ENCODE assay signal across 1 cellular context in the genomic region with DNA sequence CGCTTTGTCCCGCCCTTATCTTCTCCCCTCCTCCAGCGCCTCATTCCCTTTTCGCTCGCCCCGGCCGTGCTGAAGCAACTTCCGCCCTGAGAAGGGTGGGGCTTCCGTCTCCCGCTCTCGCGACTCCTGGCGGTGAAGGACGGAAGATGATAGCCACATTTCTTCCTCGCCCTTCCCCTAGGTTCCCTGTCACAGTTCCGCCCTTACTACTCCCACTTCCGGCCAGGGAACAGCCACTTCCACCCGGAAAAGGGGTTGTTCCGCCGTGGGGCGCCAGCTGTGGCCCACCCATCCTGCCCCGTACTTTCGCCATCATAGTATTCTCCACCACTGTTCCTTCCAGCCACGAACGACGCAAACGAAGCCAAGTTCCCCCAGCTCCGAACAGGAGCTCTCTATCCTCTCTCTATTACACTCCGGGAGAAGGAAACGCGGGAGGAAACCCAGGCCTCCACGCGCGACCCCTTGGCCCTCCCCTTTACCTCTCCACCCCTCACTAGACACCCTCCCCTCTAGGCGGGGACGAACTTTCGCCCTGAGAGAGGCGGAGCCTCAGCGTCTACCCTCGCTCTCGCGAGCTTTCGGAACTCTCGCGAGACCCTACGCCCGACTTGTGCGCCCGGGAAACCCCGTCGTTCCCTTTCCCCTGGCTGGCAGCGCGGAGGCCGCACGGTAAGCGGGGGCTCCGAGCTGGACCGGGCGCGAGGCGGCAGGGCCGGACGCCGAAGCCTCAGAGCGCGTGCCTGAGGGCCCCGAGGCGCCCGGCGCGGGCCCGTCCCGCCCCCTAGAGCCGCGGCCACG.
TF ChIP-seq lines count a peak whose summit lies in the region.

A gene (plus strand): TSS at position 638 of the 801 bp plus-strand sequence. CDS start 520 bp downstream, outside the sequence.

TF ChIP-seq in HEK293, 187 proteins besides CTCF, POLR2A, EP300 and RAD21 (continued from another document and continues in another):
- TF ChIP-seq, protein P1, sequence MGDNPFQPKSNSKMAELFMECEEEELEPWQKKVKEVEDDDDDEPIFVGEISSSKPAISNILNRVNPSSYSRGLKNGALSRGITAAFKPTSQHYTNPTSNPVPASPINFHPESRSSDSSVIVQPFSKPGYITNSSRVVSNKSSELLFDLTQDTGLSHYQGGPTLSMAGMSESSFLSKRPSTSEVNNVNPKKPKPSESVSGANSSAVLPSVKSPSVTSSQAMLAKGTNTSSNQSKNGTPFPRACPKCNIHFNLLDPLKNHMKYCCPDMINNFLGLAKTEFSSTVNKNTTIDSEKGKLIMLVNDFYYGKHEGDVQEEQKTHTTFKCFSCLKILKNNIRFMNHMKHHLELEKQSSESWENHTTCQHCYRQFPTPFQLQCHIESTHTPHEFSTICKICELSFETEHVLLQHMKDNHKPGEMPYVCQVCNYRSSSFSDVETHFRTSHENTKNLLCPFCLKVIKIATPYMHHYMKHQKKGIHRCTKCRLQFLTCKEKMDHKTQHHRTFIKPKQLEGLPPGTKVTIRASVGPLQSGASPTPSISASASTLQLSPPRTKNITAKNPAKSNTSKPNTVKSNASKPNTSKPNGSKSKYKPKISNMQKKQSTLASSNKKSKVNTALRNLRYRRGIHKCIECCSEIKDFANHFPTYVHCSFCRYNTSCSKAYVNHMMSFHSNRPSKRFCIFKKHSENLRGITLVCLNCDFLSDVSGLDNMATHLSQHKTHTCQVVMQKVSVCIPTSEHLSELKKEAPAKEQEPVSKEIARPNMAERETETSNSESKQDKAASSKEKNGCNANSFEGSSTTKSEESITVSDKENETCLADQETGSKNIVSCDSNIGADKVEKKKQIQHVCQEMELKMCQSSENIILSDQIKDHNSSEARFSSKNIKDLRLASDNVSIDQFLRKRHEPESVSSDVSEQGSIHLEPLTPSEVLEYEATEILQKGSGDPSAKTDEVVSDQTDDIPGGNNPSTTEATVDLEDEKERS (tag by site-specific recombination; IDR thresholded peaks at IDR 0.05): no peak
- TF ChIP-seq SP3 (tag by site-specific recombination; IDR thresholded peaks at IDR 0.05) (peak; percentile 100), ZNF416 (tag by site-specific recombination; IDR thresholded peaks at IDR 0.05) (no peak), ZBTB1 (tag by site-specific recombination; IDR thresholded peaks at IDR 0.05) (no peak), ZNF214 (tag by site-specific recombination; IDR thresholded peaks at IDR 0.05; ENCODE audit: borderline replicate concordance) (no peak), ZNF157 (tag by site-specific recombination; IDR thresholded peaks at IDR 0.05) (no peak), ZNF549 (tag by site-specific recombination; IDR thresholded peaks at IDR 0.05) (no peak), ZXDB (tag by site-specific recombination; IDR thresholded peaks at IDR 0.05) (peak; percentile 100), ZSCAN16 (tag by site-specific recombination; IDR thresholded peaks at IDR 0.05) (peak; percentile 52; the same call in 1 of the 2 replicates), ZSCAN30 (tag by site-specific recombination; IDR thresholded peaks at IDR 0.05) (no peak; the same call in 1 of the 2 replicates), ZNF621 (tag by site-specific recombination; IDR thresholded peaks at IDR 0.05) (no peak), ZNF514 (tag by site-specific recombination; IDR thresholded peaks at IDR 0.05) (no peak), RBAK (tag by site-specific recombination; IDR thresholded peaks at IDR 0.05) (no peak), ZNF610 (tag by site-specific recombination; IDR thresholded peaks at IDR 0.05; ENCODE audit: borderline replicate concordance) (peak; percentile 56; the same call in 1 of the 2 replicates), OSR2 (tag by site-specific recombination; IDR thresholded peaks at IDR 0.05) (no peak), ZNF341 (tag by site-specific recombination; IDR thresholded peaks at IDR 0.05; ENCODE audit: low read depth) (peak; percentile 100), ZNF654 (tag by site-specific recombination; IDR thresholded peaks at IDR 0.05; ENCODE audit: low read depth) (no peak), KLF8 (tag by site-specific recombination; IDR thresholded peaks at IDR 0.05) (peak; percentile 100), ZNF302 (tag by site-specific recombination; IDR thresholded peaks at IDR 0.05; ENCODE audit: low read depth) (no peak), REPIN1 (tag by site-specific recombination; IDR thresholded peaks at IDR 0.05; ENCODE audit: low read depth) (no peak), ZNF600 (tag by site-specific recombination; IDR thresholded peaks at IDR 0.05) (peak; percentile 81), ZNF585B (tag by site-specific recombination; IDR thresholded peaks at IDR 0.05) (no peak), SP2 (tag by site-specific recombination; IDR thresholded peaks at IDR 0.05) (peak; percentile 98), ZNF830 (tag by site-specific recombination; IDR thresholded peaks at IDR 0.05; ENCODE audit: low read depth) (no peak), ZNF114 (tag by site-specific recombination; IDR thresholded peaks at IDR 0.05) (no peak), ZNF473 (tag by site-specific recombination; IDR thresholded peaks at IDR 0.05) (no peak), ZNF596 (tag by site-specific recombination; IDR thresholded peaks at IDR 0.05) (0 out of 2 replicates have a peak, but pooled peaks have one; percentile 63), ZNF132 (tag by site-specific recombination; IDR thresholded peaks at IDR 0.05; ENCODE audit: borderline replicate concordance) (no peak), ZNF223 (tag by site-specific recombination; IDR thresholded peaks at IDR 0.05) (no peak)
- TF ChIP-seq, protein P2, sequence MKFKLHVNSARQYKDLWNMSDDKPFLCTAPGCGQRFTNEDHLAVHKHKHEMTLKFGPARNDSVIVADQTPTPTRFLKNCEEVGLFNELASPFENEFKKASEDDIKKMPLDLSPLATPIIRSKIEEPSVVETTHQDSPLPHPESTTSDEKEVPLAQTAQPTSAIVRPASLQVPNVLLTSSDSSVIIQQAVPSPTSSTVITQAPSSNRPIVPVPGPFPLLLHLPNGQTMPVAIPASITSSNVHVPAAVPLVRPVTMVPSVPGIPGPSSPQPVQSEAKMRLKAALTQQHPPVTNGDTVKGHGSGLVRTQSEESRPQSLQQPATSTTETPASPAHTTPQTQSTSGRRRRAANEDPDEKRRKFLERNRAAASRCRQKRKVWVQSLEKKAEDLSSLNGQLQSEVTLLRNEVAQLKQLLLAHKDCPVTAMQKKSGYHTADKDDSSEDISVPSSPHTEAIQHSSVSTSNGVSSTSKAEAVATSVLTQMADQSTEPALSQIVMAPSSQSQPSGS (tag by site-specific recombination; IDR thresholded peaks at IDR 0.05; ENCODE audit: low read depth): no peak
- TF ChIP-seq, protein P3, sequence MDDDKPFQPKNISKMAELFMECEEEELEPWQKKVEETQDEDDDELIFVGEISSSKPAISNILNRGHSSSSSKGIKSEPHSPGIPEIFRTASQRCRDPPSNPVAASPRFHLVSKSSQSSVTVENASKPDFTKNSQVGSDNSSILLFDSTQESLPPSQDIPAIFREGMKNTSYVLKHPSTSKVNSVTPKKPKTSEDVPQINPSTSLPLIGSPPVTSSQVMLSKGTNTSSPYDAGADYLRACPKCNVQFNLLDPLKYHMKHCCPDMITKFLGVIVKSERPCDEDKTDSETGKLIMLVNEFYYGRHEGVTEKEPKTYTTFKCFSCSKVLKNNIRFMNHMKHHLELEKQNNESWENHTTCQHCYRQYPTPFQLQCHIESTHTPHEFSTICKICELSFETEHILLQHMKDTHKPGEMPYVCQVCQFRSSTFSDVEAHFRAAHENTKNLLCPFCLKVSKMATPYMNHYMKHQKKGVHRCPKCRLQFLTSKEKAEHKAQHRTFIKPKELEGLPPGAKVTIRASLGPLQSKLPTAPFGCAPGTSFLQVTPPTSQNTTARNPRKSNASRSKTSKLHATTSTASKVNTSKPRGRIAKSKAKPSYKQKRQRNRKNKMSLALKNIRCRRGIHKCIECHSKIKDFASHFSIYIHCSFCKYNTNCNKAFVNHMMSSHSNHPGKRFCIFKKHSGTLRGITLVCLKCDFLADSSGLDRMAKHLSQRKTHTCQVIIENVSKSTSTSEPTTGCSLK (tag by site-specific recombination; IDR thresholded peaks at IDR 0.05): no peak
- TF ChIP-seq, protein P4, sequence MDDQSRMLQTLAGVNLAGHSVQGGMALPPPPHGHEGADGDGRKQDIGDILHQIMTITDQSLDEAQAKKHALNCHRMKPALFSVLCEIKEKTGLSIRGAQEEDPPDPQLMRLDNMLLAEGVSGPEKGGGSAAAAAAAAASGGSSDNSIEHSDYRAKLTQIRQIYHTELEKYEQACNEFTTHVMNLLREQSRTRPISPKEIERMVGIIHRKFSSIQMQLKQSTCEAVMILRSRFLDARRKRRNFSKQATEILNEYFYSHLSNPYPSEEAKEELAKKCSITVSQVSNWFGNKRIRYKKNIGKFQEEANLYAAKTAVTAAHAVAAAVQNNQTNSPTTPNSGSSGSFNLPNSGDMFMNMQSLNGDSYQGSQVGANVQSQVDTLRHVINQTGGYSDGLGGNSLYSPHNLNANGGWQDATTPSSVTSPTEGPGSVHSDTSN (CRISPR knock-in tag; IDR thresholded peaks at IDR 0.05): no peak; the same call in 1 of the 2 replicates
- TF ChIP-seq, protein P5, sequence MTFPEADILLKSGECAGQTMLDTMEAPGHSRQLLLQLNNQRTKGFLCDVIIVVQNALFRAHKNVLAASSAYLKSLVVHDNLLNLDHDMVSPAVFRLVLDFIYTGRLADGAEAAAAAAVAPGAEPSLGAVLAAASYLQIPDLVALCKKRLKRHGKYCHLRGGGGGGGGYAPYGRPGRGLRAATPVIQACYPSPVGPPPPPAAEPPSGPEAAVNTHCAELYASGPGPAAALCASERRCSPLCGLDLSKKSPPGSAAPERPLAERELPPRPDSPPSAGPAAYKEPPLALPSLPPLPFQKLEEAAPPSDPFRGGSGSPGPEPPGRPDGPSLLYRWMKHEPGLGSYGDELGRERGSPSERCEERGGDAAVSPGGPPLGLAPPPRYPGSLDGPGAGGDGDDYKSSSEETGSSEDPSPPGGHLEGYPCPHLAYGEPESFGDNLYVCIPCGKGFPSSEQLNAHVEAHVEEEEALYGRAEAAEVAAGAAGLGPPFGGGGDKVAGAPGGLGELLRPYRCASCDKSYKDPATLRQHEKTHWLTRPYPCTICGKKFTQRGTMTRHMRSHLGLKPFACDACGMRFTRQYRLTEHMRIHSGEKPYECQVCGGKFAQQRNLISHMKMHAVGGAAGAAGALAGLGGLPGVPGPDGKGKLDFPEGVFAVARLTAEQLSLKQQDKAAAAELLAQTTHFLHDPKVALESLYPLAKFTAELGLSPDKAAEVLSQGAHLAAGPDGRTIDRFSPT (tag by site-specific recombination; IDR thresholded peaks at IDR 0.05): no peak
- TF ChIP-seq, protein P6, sequence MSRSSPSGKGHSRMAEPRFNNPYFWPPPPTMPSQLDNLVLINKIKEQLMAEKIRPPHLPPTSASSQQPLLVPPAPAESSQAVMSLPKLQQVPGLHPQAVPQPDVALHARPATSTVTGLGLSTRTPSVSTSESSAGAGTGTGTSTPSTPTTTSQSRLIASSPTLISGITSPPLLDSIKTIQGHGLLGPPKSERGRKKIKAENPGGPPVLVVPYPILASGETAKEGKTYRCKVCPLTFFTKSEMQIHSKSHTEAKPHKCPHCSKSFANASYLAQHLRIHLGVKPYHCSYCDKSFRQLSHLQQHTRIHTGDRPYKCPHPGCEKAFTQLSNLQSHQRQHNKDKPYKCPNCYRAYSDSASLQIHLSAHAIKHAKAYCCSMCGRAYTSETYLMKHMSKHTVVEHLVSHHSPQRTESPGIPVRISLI (tag by site-specific recombination; IDR thresholded peaks at IDR 0.05): 0 out of 2 replicates have a peak, but pooled peaks have one; percentile 6
- TF ChIP-seq, protein P7, sequence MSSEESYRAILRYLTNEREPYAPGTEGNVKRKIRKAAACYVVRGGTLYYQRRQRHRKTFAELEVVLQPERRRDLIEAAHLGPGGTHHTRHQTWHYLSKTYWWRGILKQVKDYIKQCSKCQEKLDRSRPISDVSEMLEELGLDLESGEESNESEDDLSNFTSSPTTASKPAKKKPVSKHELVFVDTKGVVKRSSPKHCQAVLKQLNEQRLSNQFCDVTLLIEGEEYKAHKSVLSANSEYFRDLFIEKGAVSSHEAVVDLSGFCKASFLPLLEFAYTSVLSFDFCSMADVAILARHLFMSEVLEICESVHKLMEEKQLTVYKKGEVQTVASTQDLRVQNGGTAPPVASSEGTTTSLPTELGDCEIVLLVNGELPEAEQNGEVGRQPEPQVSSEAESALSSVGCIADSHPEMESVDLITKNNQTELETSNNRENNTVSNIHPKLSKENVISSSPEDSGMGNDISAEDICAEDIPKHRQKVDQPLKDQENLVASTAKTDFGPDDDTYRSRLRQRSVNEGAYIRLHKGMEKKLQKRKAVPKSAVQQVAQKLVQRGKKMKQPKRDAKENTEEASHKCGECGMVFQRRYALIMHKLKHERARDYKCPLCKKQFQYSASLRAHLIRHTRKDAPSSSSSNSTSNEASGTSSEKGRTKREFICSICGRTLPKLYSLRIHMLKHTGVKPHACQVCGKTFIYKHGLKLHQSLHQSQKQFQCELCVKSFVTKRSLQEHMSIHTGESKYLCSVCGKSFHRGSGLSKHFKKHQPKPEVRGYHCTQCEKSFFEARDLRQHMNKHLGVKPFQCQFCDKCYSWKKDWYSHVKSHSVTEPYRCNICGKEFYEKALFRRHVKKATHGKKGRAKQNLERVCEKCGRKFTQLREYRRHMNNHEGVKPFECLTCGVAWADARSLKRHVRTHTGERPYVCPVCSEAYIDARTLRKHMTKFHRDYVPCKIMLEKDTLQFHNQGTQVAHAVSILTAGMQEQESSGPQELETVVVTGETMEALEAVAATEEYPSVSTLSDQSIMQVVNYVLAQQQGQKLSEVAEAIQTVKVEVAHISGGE (tag by site-specific recombination; conservative IDR thresholded peaks at IDR 0.05; ENCODE audit: low read depth): peak; percentile 98
- TF ChIP-seq, protein P8, sequence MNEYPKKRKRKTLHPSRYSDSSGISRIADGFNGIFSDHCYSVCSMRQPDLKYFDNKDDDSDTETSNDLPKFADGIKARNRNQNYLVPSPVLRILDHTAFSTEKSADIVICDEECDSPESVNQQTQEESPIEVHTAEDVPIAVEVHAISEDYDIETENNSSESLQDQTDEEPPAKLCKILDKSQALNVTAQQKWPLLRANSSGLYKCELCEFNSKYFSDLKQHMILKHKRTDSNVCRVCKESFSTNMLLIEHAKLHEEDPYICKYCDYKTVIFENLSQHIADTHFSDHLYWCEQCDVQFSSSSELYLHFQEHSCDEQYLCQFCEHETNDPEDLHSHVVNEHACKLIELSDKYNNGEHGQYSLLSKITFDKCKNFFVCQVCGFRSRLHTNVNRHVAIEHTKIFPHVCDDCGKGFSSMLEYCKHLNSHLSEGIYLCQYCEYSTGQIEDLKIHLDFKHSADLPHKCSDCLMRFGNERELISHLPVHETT (tag by site-specific recombination; IDR thresholded peaks at IDR 0.05): peak; percentile 93
- TF ChIP-seq, protein P9, sequence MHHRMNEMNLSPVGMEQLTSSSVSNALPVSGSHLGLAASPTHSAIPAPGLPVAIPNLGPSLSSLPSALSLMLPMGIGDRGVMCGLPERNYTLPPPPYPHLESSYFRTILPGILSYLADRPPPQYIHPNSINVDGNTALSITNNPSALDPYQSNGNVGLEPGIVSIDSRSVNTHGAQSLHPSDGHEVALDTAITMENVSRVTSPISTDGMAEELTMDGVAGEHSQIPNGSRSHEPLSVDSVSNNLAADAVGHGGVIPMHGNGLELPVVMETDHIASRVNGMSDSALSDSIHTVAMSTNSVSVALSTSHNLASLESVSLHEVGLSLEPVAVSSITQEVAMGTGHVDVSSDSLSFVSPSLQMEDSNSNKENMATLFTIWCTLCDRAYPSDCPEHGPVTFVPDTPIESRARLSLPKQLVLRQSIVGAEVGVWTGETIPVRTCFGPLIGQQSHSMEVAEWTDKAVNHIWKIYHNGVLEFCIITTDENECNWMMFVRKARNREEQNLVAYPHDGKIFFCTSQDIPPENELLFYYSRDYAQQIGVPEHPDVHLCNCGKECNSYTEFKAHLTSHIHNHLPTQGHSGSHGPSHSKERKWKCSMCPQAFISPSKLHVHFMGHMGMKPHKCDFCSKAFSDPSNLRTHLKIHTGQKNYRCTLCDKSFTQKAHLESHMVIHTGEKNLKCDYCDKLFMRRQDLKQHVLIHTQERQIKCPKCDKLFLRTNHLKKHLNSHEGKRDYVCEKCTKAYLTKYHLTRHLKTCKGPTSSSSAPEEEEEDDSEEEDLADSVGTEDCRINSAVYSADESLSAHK (tag by site-specific recombination; IDR thresholded peaks at IDR 0.05): peak; percentile 77
